1 cellular context compared by ENCODE assay signal in genomic region chr6:108742041-108742440, GRCh38.
A peak's percentile ranks its signal among the peaks of the same experiment; 100 is the strongest.
TF ChIP-seq lines count a peak whose summit lies in the region.

No MANE protein-coding gene starts in this region.

TF ChIP-seq in HepG2, 621 proteins besides CTCF, POLR2A, EP300 and RAD21 (continued from another document):
- TF ChIP-seq ZNF609 (CRISPR knock-in tag; IDR thresholded peaks at IDR 0.05; ENCODE audit: borderline replicate concordance) (0 out of 2 replicates have a peak, but pooled peaks have one; percentile 4), ZNF501 (CRISPR knock-in tag; IDR thresholded peaks at IDR 0.05) (no peak), SNAI1 (CRISPR knock-in tag; IDR thresholded peaks at IDR 0.05; ENCODE audit: borderline replicate concordance) (no peak), GTF2F1 (IDR thresholded peaks at IDR 0.05; ENCODE audit: low read length) (no peak), NFIB (CRISPR knock-in tag; IDR thresholded peaks at IDR 0.05; ENCODE audit: borderline replicate concordance) (no peak)
- TF ChIP-seq, protein P1, sequence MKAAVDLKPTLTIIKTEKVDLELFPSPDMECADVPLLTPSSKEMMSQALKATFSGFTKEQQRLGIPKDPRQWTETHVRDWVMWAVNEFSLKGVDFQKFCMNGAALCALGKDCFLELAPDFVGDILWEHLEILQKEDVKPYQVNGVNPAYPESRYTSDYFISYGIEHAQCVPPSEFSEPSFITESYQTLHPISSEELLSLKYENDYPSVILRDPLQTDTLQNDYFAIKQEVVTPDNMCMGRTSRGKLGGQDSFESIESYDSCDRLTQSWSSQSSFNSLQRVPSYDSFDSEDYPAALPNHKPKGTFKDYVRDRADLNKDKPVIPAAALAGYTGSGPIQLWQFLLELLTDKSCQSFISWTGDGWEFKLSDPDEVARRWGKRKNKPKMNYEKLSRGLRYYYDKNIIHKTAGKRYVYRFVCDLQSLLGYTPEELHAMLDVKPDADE (CRISPR knock-in tag; IDR thresholded peaks at IDR 0.05) = no peak
TF ChIP-seq in HepG2: peak in this region for 3.
